ENCODE assay signal across 8 cellular contexts in genomic region chr6:26272171-26272631, GRCh38.
DNase-seq lines count a peak whose midpoint lies in the region; ATAC-seq and TF ChIP-seq lines count a peak whose summit lies in the region.

No MANE protein-coding gene starts in this region.

- peaks cover 22% of the 10 kb centered on the region for H3K4me1 Mint-ChIP-seq in mesothelial cell of epicardium

- H3K27ac Mint-ChIP-seq in mesothelial cell of epicardium: no peak overlapping the region

- no peaks in the 10 kb centered on the region for H3K36me3 Mint-ChIP-seq in mesothelial cell of epicardium

- H3K9ac ChIP-seq in duodenal mucosa (ENCODE audit: low read depth in 1 of 2, low read length in 2 of 2): peak overlapping the region; percentile 64 to 80

- H3K4me3 Mint-ChIP-seq in mesothelial cell of epicardium: no peak overlapping the region

- peaks cover 3 to 15% of the 10 kb centered on the region in 2 donors for H3K4me1 ChIP-seq in duodenal mucosa (ENCODE audit: control insufficient read depth in 1 of 2, insufficient read depth in 2 of 2, low read length in 2 of 2)
- peaks cover 0 to 29% (median 3%) of the 10 kb centered on the region in 4 donors for H3K4me1 ChIP-seq in tibial nerve

- H3K27ac ChIP-seq in duodenal mucosa (ENCODE audit: low read depth, low read length) (peak overlapping the region; percentile 83), tibial nerve (peak overlapping the region; percentile 39 to 89 (median 89))

- WGBS in tibial nerve, 2 donors: 1 to 2% methylated on average over 12 to 31 of the region's 31 CpGs

- peak overlapping the region; percentile 56 to 83 for H3K4me3 ChIP-seq in duodenal mucosa (ENCODE audit: low read depth in 1 of 2, low read length in 2 of 2)
- peak overlapping the region; percentile 24 to 61 (median 49) for H3K4me3 ChIP-seq in tibial nerve

- TF ChIP-seq EP300 in tibial nerve (IDR thresholded peaks at IDR 0.05): no peak

- H3K9me3 ChIP-seq in duodenal mucosa (ENCODE audit: control insufficient read depth in 1 of 2, low read length in 2 of 2) (no peaks in the 10 kb centered on the region), tibial nerve (no peaks in the 10 kb centered on the region)

- H3K36me3 ChIP-seq in duodenal mucosa (ENCODE audit: control insufficient read depth in 1 of 2, insufficient read depth in 2 of 2, low read length in 2 of 2): no peaks in the 10 kb centered on the region
- H3K36me3 ChIP-seq in tibial nerve: no peaks in the 10 kb centered on the region

- no peaks in the 10 kb centered on the region for H3K27me3 Mint-ChIP-seq in mesothelial cell of epicardium (ENCODE audit: low read depth)

- no peaks in the 10 kb centered on the region for H3K27me3 ChIP-seq in duodenal mucosa (ENCODE audit: control insufficient read depth in 1 of 2, insufficient read depth in 2 of 2, low read length in 2 of 2)
- peaks cover 0 to 73% of the 10 kb centered on the region in 2 donors for H3K27me3 ChIP-seq in tibial nerve

- ATAC-seq in GM18867 (IDR thresholded peaks at IDR 0.05; ENCODE audit: unreplicated experiment) (peak; percentile 25), HG03066 (IDR thresholded peaks at IDR 0.05; ENCODE audit: low read depth, unreplicated experiment) (peak; percentile 14)

- DNase-seq in UCSD-AML1 (lab: John Stamatoyannopoulos, UW; ENCODE audit: unreplicated experiment) (peak; percentile 39), mesothelial cell of epicardium (ENCODE audit: low spot score in 2 of 2, unreplicated experiment in 2 of 2) (peak; percentile 28 to 68), tibial nerve (ENCODE audit: low spot score in 2 of 2) (no peak), DMS 273 (lab: John Stamatoyannopoulos, UW; ENCODE audit: unreplicated experiment) (no peak), AML-193 (lab: John Stamatoyannopoulos, UW) (no peak)

- H3K9me3 Mint-ChIP-seq in mesothelial cell of epicardium: no peaks in the 10 kb centered on the region

- TF ChIP-seq POLR2A in tibial nerve (IDR thresholded peaks at IDR 0.05): no peak

- TF ChIP-seq CTCF in mesothelial cell of epicardium (IDR thresholded peaks at IDR 0.05; ENCODE audit: unreplicated experiment): no peak
- no peak for TF ChIP-seq CTCF in tibial nerve (IDR thresholded peaks at IDR 0.05)

Comparison
In these comparisons a context has a peak if more than half of its experiments do, and no peak if none do; other contexts are left out.
1. DNase-seq: peak in UCSD-AML1 (single experiment) and mesothelial cell of epicardium (2 of 2); none in tibial nerve (0 of 2), DMS 273 (single experiment) and AML-193 (0 of 2).